ENCODE assay signal across 1 cellular context in genomic region chr1:52684545-52684944, GRCh38.
TF ChIP-seq lines count a peak whose summit lies in the region.

No MANE protein-coding gene starts in this region.

TF ChIP-seq in PFSK-1, 5 proteins besides CTCF, POLR2A, EP300 and RAD21 (continued from another document):
- TF ChIP-seq REST (IDR thresholded peaks at IDR 0.05; ENCODE audit: insufficient read depth in 1 of 2, low read depth in 2 of 2, low read length in 2 of 2) (no peak), POLR2AphosphoS5 (IDR thresholded peaks at IDR 0.05; ENCODE audit: low read depth, low read length) (0 out of 2 replicates have a peak, but pooled peaks have one; percentile 28)
